2 cellular contexts compared by ENCODE assay signal in genomic region chr3:66983101-66983500, GRCh38.
TF ChIP-seq lines count a peak whose summit lies in the region.

No MANE protein-coding gene starts in this region.

TF ChIP-seq in HCT116, 20 proteins besides CTCF, POLR2A, EP300 and RAD21:
- TF ChIP-seq JUND (IDR thresholded peaks at IDR 0.05) (no peak), SP1 (IDR thresholded peaks at IDR 0.05; ENCODE audit: low read depth) (no peak), EGR1 (IDR thresholded peaks at IDR 0.05; ENCODE audit: low read depth) (no peak), EZH2phosphoT487 (IDR thresholded peaks at IDR 0.05; ENCODE audit: borderline replicate concordance) (no peak), SRF (IDR thresholded peaks at IDR 0.05; ENCODE audit: low read depth) (no peak), TCF7L2 (IDR thresholded peaks at IDR 0.05; ENCODE audit: borderline replicate concordance, extremely low read depth, insufficient read depth, insufficient read length) (no peak), ELF1 (IDR thresholded peaks at IDR 0.05; ENCODE audit: borderline replicate concordance, low read depth) (no peak), MAX (IDR thresholded peaks at IDR 0.05) (no peak), ZFX (IDR thresholded peaks at IDR 0.05) (no peak), SIN3A (IDR thresholded peaks at IDR 0.05; ENCODE audit: low read depth) (no peak), ATF3 (IDR thresholded peaks at IDR 0.05) (no peak), FOSL1 (IDR thresholded peaks at IDR 0.05; ENCODE audit: low read depth) (no peak), CBX3 (IDR thresholded peaks at IDR 0.05; ENCODE audit: low read depth) (no peak), CEBPB (IDR thresholded peaks at IDR 0.05; ENCODE audit: low read depth) (no peak)

TF ChIP-seq in H1, 55 proteins besides CTCF, POLR2A, EP300 and RAD21:
- no peak for TF ChIP-seq EGR1 (IDR thresholded peaks at IDR 0.05; ENCODE audit: borderline replicate concordance, low read depth, low read length)
- TF ChIP-seq BRCA1 (IDR thresholded peaks at IDR 0.05; ENCODE audit: low read depth, low read length), result no peak
- TF ChIP-seq ATF3 (IDR thresholded peaks at IDR 0.05; ENCODE audit: insufficient read depth, low read depth, low read length), result no peak
- no peak for TF ChIP-seq SRF (IDR thresholded peaks at IDR 0.05; ENCODE audit: low read depth, low read length)
- no peak for TF ChIP-seq YY1 (IDR thresholded peaks at IDR 0.05; ENCODE audit: low read depth, low read length)
- TF ChIP-seq JUN (IDR thresholded peaks at IDR 0.05; ENCODE audit: low read depth, low read length), result no peak
- no peak for TF ChIP-seq E2F6 (IDR thresholded peaks at IDR 0.05)
- no peak for TF ChIP-seq HDAC6 (IDR thresholded peaks at IDR 0.05; ENCODE audit: low read depth, low read length)
- TF ChIP-seq POLR2AphosphoS5 (IDR thresholded peaks at IDR 0.05; ENCODE audit: low read depth, low read length), result no peak
- no peak for TF ChIP-seq ASH2L (IDR thresholded peaks at IDR 0.05; ENCODE audit: low read length)
- no peak for TF ChIP-seq CEBPB (IDR thresholded peaks at IDR 0.05; ENCODE audit: low read depth, low read length)
- TF ChIP-seq SP2 (IDR thresholded peaks at IDR 0.05; ENCODE audit: low read length), result no peak
- no peak for TF ChIP-seq RFX5 (IDR thresholded peaks at IDR 0.05; ENCODE audit: borderline replicate concordance, low read depth, low read length)
